1 cellular context compared by ENCODE assay signal in genomic region chr7:10734595-10734994, GRCh38.
TF ChIP-seq lines count a peak whose summit lies in the region.

No MANE protein-coding gene starts in this region.

TF ChIP-seq in K562, 482 proteins besides CTCF, POLR2A, EP300 and RAD21 (continued from another document and continues in another):
- TF ChIP-seq, protein P1, sequence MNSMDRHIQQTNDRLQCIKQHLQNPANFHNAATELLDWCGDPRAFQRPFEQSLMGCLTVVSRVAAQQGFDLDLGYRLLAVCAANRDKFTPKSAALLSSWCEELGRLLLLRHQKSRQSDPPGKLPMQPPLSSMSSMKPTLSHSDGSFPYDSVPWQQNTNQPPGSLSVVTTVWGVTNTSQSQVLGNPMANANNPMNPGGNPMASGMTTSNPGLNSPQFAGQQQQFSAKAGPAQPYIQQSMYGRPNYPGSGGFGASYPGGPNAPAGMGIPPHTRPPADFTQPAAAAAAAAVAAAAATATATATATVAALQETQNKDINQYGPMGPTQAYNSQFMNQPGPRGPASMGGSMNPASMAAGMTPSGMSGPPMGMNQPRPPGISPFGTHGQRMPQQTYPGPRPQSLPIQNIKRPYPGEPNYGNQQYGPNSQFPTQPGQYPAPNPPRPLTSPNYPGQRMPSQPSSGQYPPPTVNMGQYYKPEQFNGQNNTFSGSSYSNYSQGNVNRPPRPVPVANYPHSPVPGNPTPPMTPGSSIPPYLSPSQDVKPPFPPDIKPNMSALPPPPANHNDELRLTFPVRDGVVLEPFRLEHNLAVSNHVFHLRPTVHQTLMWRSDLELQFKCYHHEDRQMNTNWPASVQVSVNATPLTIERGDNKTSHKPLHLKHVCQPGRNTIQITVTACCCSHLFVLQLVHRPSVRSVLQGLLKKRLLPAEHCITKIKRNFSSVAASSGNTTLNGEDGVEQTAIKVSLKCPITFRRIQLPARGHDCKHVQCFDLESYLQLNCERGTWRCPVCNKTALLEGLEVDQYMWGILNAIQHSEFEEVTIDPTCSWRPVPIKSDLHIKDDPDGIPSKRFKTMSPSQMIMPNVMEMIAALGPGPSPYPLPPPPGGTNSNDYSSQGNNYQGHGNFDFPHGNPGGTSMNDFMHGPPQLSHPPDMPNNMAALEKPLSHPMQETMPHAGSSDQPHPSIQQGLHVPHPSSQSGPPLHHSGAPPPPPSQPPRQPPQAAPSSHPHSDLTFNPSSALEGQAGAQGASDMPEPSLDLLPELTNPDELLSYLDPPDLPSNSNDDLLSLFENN (IDR thresholded peaks at IDR 0.05; ENCODE audit: low read depth in 2 of 2, low read length in 2 of 2): peak in 1 of 2 experiments; percentile 71; a peak in 2 of 4 replicates
- TF ChIP-seq ZNF12 (CRISPR knock-in tag; IDR thresholded peaks at IDR 0.05) (no peak), TEAD4 (IDR thresholded peaks at IDR 0.05; ENCODE audit: low read length) (peak; percentile 96), TEAD4 (CRISPR knock-in tag; IDR thresholded peaks at IDR 0.05; ENCODE audit: borderline replicate concordance) (no peak), ATF7 (IDR thresholded peaks at IDR 0.05) (no peak), NCOR1 (IDR thresholded peaks at IDR 0.05) (peak; percentile 90), TCF15 (CRISPR knock-in tag; IDR thresholded peaks at IDR 0.05) (no peak), JUND (IDR thresholded peaks at IDR 0.05; ENCODE audit: borderline replicate concordance, low read depth, low read length) (peak; percentile 26; the same call in 1 of the 2 replicates), JUND (tag; IDR thresholded peaks at IDR 0.05; ENCODE audit: borderline replicate concordance, low read depth, low read length) (no peak; the same call in 2 of the 3 replicates), HNRNPK (IDR thresholded peaks at IDR 0.05; ENCODE audit: low read depth, low read length, poor library complexity, severe bottlenecking) (no peak), ETV6 (IDR thresholded peaks at IDR 0.05; ENCODE audit: borderline replicate concordance in 1 of 2, low read depth in 2 of 2, low read length in 1 of 2) (no peak), ETV6 (CRISPR knock-in tag; IDR thresholded peaks at IDR 0.05; ENCODE audit: borderline replicate concordance) (no peak), ZBTB2 (IDR thresholded peaks at IDR 0.05) (no peak), SMARCE1 (IDR thresholded peaks at IDR 0.05) (peak; percentile 75), CREB5 (CRISPR knock-in tag; IDR thresholded peaks at IDR 0.05) (no peak), HDAC1 (IDR thresholded peaks at IDR 0.05) (no peak), TFE3 (CRISPR knock-in tag; IDR thresholded peaks at IDR 0.05) (no peak), TEAD1 (CRISPR knock-in tag; IDR thresholded peaks at IDR 0.05) (no peak), ZNF263 (CRISPR knock-in tag; IDR thresholded peaks at IDR 0.05; ENCODE audit: borderline replicate concordance) (no peak), ADNP (tag; IDR thresholded peaks at IDR 0.05) (0 out of 2 replicates have a peak, but pooled peaks have one; percentile 20), ZNF444 (CRISPR knock-in tag; IDR thresholded peaks at IDR 0.05) (no peak), CHCHD3 (CRISPR knock-in tag; IDR thresholded peaks at IDR 0.05) (no peak), PURB (CRISPR knock-in tag; IDR thresholded peaks at IDR 0.05; ENCODE audit: low read depth) (no peak), MTA2 (IDR thresholded peaks at IDR 0.05; ENCODE audit: low read depth) (peak; percentile 87), MEIS2 (IDR thresholded peaks at IDR 0.05; ENCODE audit: partially characterized antibody) (peak; percentile 71), NFXL1 (CRISPR knock-in tag; IDR thresholded peaks at IDR 0.05) (no peak), TAL1 (IDR thresholded peaks at IDR 0.05) (peak; percentile 95), ZKSCAN8 (CRISPR knock-in tag; IDR thresholded peaks at IDR 0.05) (no peak), PML (IDR thresholded peaks at IDR 0.05; ENCODE audit: low read length) (peak; percentile 91), PHB2 (IDR thresholded peaks at IDR 0.05; ENCODE audit: low read depth) (peak; percentile 79), ZNF239 (CRISPR knock-in tag; IDR thresholded peaks at IDR 0.05) (no peak), GABPB1 (CRISPR knock-in tag; IDR thresholded peaks at IDR 0.05) (no peak), CBFB (CRISPR knock-in tag; IDR thresholded peaks at IDR 0.05) (no peak), PRDM10 (IDR thresholded peaks at IDR 0.05; ENCODE audit: partially characterized antibody) (peak; percentile 25), GATAD2A (IDR thresholded peaks at IDR 0.05) (no peak), KLF16 (IDR thresholded peaks at IDR 0.05) (peak; percentile 79), RBM25 (IDR thresholded peaks at IDR 0.05; ENCODE audit: low read depth, low read length, severe bottlenecking) (no peak), FOXP1 (CRISPR knock-in tag; IDR thresholded peaks at IDR 0.05) (no peak), ZNF79 (CRISPR knock-in tag; IDR thresholded peaks at IDR 0.05; ENCODE audit: low read depth) (no peak), ARNT (IDR thresholded peaks at IDR 0.05) (no peak; a peak in 1 of 4 replicates), ZBTB34 (CRISPR knock-in tag; IDR thresholded peaks at IDR 0.05) (no peak), DPF2 (IDR thresholded peaks at IDR 0.05) (peak; percentile 91), PBX2 (CRISPR knock-in tag; IDR thresholded peaks at IDR 0.05; ENCODE audit: low read depth) (no peak), PBX2 (tag; conservative IDR thresholded peaks at IDR 0.05; ENCODE audit: low read depth) (peak; percentile 68), SMAD3 (CRISPR knock-in tag; conservative IDR thresholded peaks at IDR 0.05) (no peak), FOS (IDR thresholded peaks at IDR 0.05; ENCODE audit: extremely low read depth, insufficient read length) (no peak), CHAMP1 (IDR thresholded peaks at IDR 0.05) (0 out of 2 replicates have a peak, but pooled peaks have one; percentile 33), USF1 (CRISPR knock-in tag; IDR thresholded peaks at IDR 0.05) (no peak)
